Comparison of ENCODE assay signal across 9 cellular contexts in genomic region chr1:162056043-162056442, GRCh38. TPM values are rescaled to one million over a fixed set of nuclear protein-coding genes. Genes with fewer than 3 reads are reported as not detected.
A peak's percentile ranks its signal among the peaks of the same experiment; 100 is the strongest.
DNase-seq lines count a peak whose midpoint lies in the region; ATAC-seq, FAIRE-seq and TF ChIP-seq lines count a peak whose summit lies in the region.
"Had no signal": no experiment of that assay in that cellular context is flagged by ENCODE, and none has a peak within 500 bp of the region (broad histone marks: within the 10 kb centered on the region; RNA-seq: fewer than 3 reads in every experiment).

No MANE protein-coding gene starts in this region.

- no peak overlapping the region for H2AFZ ChIP-seq in HepG2 (ENCODE audit: low read length)

- H3K27ac ChIP-seq in HepG2 (ENCODE audit: extremely low read length, insufficient read depth, low read length): no peak overlapping the region

- CTCF ChIA-PET in activated B cell treated with CpG ODN at 0.5 μM for 24 hours (lab: Charles Lee) (interaction anchor here (0.5 to 1.5 kb wide), 6 partner anchors 14 to 557 kb away, joined by 3 to 17 read pairs (median 3); no protein-coding TSS in a partner anchor), HepG2 (lab: Yijun Ruan, JAX; ENCODE audit: low intra/inter-chr PET ratio, low total read pairs) (interaction anchor here (0.8 to 3.3 kb wide), 5 partner anchors 157 to 336 kb away, joined by 3 to 37 read pairs (median 4); no protein-coding TSS in a partner anchor)

- ATAC-seq in HG02870 (IDR thresholded peaks at IDR 0.05; ENCODE audit: unreplicated experiment) (peak; percentile 65), activated B cell treated with CpG ODN at 0.5 μM for 24 hours (ENCODE audit: low read depth) (peak; percentile 64), HepG2 (peak; percentile 98), GM21515 (IDR thresholded peaks at IDR 0.05; ENCODE audit: unreplicated experiment) (no peak)
- ATAC-seq in stimulated activated naive B cell treated with anti-CD40 and anti-IgM and Interleukin-4, amounts not matched to agents 10 μg/mL and 1 μg/mL and 100 μg/mL, for 72 hours (replicated peaks): peak; percentile 88 to 91

- WGBS in HepG2 (ENCODE audit: low lambda C conversion rate): 71% methylated on average over 1 of the region's 3 CpGs

- in situ Hi-C loops in HepG2 (cut with HindIII; ENCODE audit: extremely low pct_ligation_motif_present, low pct_unique_long_range_greater_than_20kb): loop anchor here (5.0 kb wide), 3 partner anchors 91 to 336 kb away; no protein-coding TSS in a partner anchor

- H4K20me1 ChIP-seq in HepG2 (ENCODE audit: insufficient read depth, low read length): no peaks in the 10 kb centered on the region

- no peak overlapping the region for H3K9ac ChIP-seq in HepG2 (ENCODE audit: insufficient read depth, low read depth, low read length)

- no peak for TF ChIP-seq EP300 in HepG2 (IDR thresholded peaks at IDR 0.05; ENCODE audit: low read depth in 2 of 2, low read length in 2 of 2)
- no peak for TF ChIP-seq EP300 in HepG2 (CRISPR knock-in tag; IDR thresholded peaks at IDR 0.05; ENCODE audit: borderline replicate concordance)

- peaks cover 16% of the 10 kb centered on the region for H3K4me1 ChIP-seq in HepG2 (ENCODE audit: insufficient read depth, low read length)

- peak; percentile 14 for DNase-seq in GF-D8 (lab: John Stamatoyannopoulos, UW)
- DNase-seq in NCI-H2227 treated with DMSO at 0.1 percent for 48 hours (lab: John Stamatoyannopoulos, UW): peak; percentile 70
- no peak for DNase-seq in activated B cell treated with CpG ODN at 0.5 μM for 24 hours
- DNase-seq in dedifferentiated amniotic fluid mesenchymal stem cell (ENCODE audit: extremely low spot score): peak; percentile 69
- peak; percentile 70 for DNase-seq in HepG2 (ENCODE audit: low spot score)
- DNase-seq in stimulated activated naive B cell treated with anti-CD40 and anti-IgM and Interleukin-4, amounts not matched to agents 10 μg/mL and 1 μg/mL and 100 μg/mL, for 72 hours: peak; percentile 28

- TF ChIP-seq CTCF in activated B cell treated with CpG ODN at 0.5 μM for 24 hours (IDR thresholded peaks at IDR 0.05) (no peak), HepG2 (CRISPR knock-in tag; IDR thresholded peaks at IDR 0.05) (peak; percentile 96)

- no peaks in the 10 kb centered on the region for H3K36me3 Mint-ChIP-seq in activated B cell treated with CpG ODN at 0.5 μM for 24 hours (ENCODE audit: low read depth)
- no peaks in the 10 kb centered on the region for H3K36me3 Mint-ChIP-seq in stimulated activated naive B cell treated with anti-CD40 and anti-IgM and Interleukin-4, amounts not matched to agents 10 μg/mL and 1 μg/mL and 100 μg/mL, for 72 hours
- H3K36me3 Mint-ChIP-seq: activated naive CD4-positive, alpha-beta T cell treated with anti-CD3 and anti-CD28 coated beads, Interleukin-2, amount 50 U/mL, for 24 hours had no signal

- H3K9me3 Mint-ChIP-seq in activated B cell treated with CpG ODN at 0.5 μM for 24 hours: no peaks in the 10 kb centered on the region
- peaks cover 0 to 3% of the 10 kb centered on the region in 2 donors for H3K9me3 Mint-ChIP-seq in stimulated activated naive B cell treated with anti-CD40 and anti-IgM and Interleukin-4, amounts not matched to agents 10 μg/mL and 1 μg/mL and 100 μg/mL, for 72 hours
- H3K9me3 Mint-ChIP-seq: activated naive CD4-positive, alpha-beta T cell treated with anti-CD3 and anti-CD28 coated beads, Interleukin-2, amount 50 U/mL, for 24 hours had no signal

- H3K36me3 ChIP-seq in HepG2 (replicated peaks in 1 of 2; ENCODE audit: control insufficient read depth in 1 of 2, insufficient read depth in 2 of 2, low read length in 2 of 2): no peaks in the 10 kb centered on the region

- FAIRE-seq in HepG2 (lab: Jason Lieb, UNC): peak; percentile 86

- no peaks in the 10 kb centered on the region for H3K27me3 ChIP-seq in HepG2 (ENCODE audit: control insufficient read depth in 1 of 2, insufficient read depth in 2 of 2, low read length in 2 of 2)

- H3K79me2 ChIP-seq in HepG2 (ENCODE audit: insufficient read depth, low read length): no peaks in the 10 kb centered on the region

- H3K4me3 ChIP-seq in HepG2 (replicated peaks in 1 of 3; ENCODE audit: insufficient read depth in 1 of 3, low read depth in 2 of 3, low read length in 3 of 3): no peak overlapping the region

- H3K4me1 Mint-ChIP-seq in activated B cell treated with CpG ODN at 0.5 μM for 24 hours: no peaks in the 10 kb centered on the region
- H3K4me1 Mint-ChIP-seq in stimulated activated naive B cell treated with anti-CD40 and anti-IgM and Interleukin-4, amounts not matched to agents 10 μg/mL and 1 μg/mL and 100 μg/mL, for 72 hours: no peaks in the 10 kb centered on the region
- H3K4me1 Mint-ChIP-seq: activated naive CD4-positive, alpha-beta T cell treated with anti-CD3 and anti-CD28 coated beads, Interleukin-2, amount 50 U/mL, for 24 hours had no signal

- BruUV-seq in HepG2 (replicated peaks; lab: Mats Ljungman, UMichigan): no TSS peak

- H3K9me3 ChIP-seq in HepG2 (ENCODE audit: low read length): no peaks in the 10 kb centered on the region

- peak; percentile 96 for TF ChIP-seq RAD21 in HepG2 (CRISPR knock-in tag; IDR thresholded peaks at IDR 0.05)

- intact Hi-C loops in activated B cell treated with CpG ODN at 0.5 μM for 24 hours (cut with micrococcal nuclease): loop anchor here (1.0 to 5.0 kb wide), 4 partner anchors 221 to 791 kb away; no protein-coding TSS in a partner anchor
- intact Hi-C loops in HepG2 (cut with micrococcal nuclease; ENCODE audit: unreplicated experiment): loop anchor here (1.0 to 5.0 kb wide), 5 partner anchors 141 to 571 kb away; partner anchors contain the start of gene UHMK1

- TF ChIP-seq POLR2A in HepG2 (IDR thresholded peaks at IDR 0.05; ENCODE audit: insufficient read depth in 1 of 2, low read depth in 2 of 2, low read length in 2 of 2): no peak

- H3K27ac Mint-ChIP-seq in activated B cell treated with CpG ODN at 0.5 μM for 24 hours: no peak overlapping the region
- H3K27ac Mint-ChIP-seq in stimulated activated naive B cell treated with anti-CD40 and anti-IgM and Interleukin-4, amounts not matched to agents 10 μg/mL and 1 μg/mL and 100 μg/mL, for 72 hours: no peak overlapping the region
- H3K27ac Mint-ChIP-seq: activated naive CD4-positive, alpha-beta T cell treated with anti-CD3 and anti-CD28 coated beads, Interleukin-2, amount 50 U/mL, for 24 hours had no signal

- H3K27me3 Mint-ChIP-seq in activated B cell treated with CpG ODN at 0.5 μM for 24 hours: peaks cover 24% of the 10 kb centered on the region
- peaks cover 21% of the 10 kb centered on the region in 2 donors for H3K27me3 Mint-ChIP-seq in stimulated activated naive B cell treated with anti-CD40 and anti-IgM and Interleukin-4, amounts not matched to agents 10 μg/mL and 1 μg/mL and 100 μg/mL, for 72 hours
- H3K27me3 Mint-ChIP-seq: activated naive CD4-positive, alpha-beta T cell treated with anti-CD3 and anti-CD28 coated beads, Interleukin-2, amount 50 U/mL, for 24 hours had no signal

- no peak overlapping the region for H3K4me3 Mint-ChIP-seq in activated B cell treated with CpG ODN at 0.5 μM for 24 hours
- no peak overlapping the region for H3K4me3 Mint-ChIP-seq in stimulated activated naive B cell treated with anti-CD40 and anti-IgM and Interleukin-4, amounts not matched to agents 10 μg/mL and 1 μg/mL and 100 μg/mL, for 72 hours
- H3K4me3 Mint-ChIP-seq: activated naive CD4-positive, alpha-beta T cell treated with anti-CD3 and anti-CD28 coated beads, Interleukin-2, amount 50 U/mL, for 24 hours had no signal

- POLR2A ChIA-PET in activated B cell treated with CpG ODN at 0.5 μM for 24 hours (lab: Charles Lee) (no interaction called here), HepG2 (lab: Yijun Ruan, JAX) (interaction anchor here (1.0 to 1.2 kb wide), 2 partner anchors 13 to 220 kb away, joined by 4 read pairs; no protein-coding TSS in a partner anchor)

- H3K4me2 ChIP-seq in HepG2 (ENCODE audit: low read depth, low read length): no peak overlapping the region; the same call in 1 of the 2 replicates

RNA-seq across cellular contexts. Expression of gene NOS1AP, which starts 13.4 kb away (rescaled TPM):
- total RNA-seq in activated B cell treated with CpG ODN at 0.5 μM for 24 hours: not detected in 2 replicates
- total RNA-seq in HepG2 (2016; rRNA removed; fragmentation: Illumina TruSeq; extraction: Trizol): 2.5 and 3.3 TPM in 2 replicates
- total RNA-seq in HepG2 (2016; cell fraction: cytosol; rRNA removed; fragmentation: Illumina TruSeq; extraction: Trizol; ENCODE audit: low read depth): 0.44 and 0.71 TPM in 2 replicates
- 2.0 and 3.2 TPM in 2 replicates for total RNA-seq in HepG2 (2016; cell fraction: insoluble cytoplasmic fraction; rRNA removed; fragmentation: Illumina TruSeq; extraction: Trizol)
- 1.0 and 1.1 TPM in 2 replicates for total RNA-seq in HepG2 (2016; cell fraction: membrane; rRNA removed; fragmentation: Illumina TruSeq; extraction: Trizol)
- 6.2 and 8.0 TPM in 2 replicates for total RNA-seq in HepG2 (2016; cell fraction: nucleus; rRNA removed; fragmentation: Illumina TruSeq; extraction: Trizol)
- polyA plus RNA-seq in HepG2 (2011; rRNA removed): 1.9 and 2.0 TPM in 2 replicates
- polyA plus RNA-seq in HepG2 (2011; cell fraction: cytosol; rRNA removed): 0.64 and 0.76 TPM in 2 replicates
- 10.0 and 12.0 TPM in 2 replicates for polyA plus RNA-seq in HepG2 (2011; cell fraction: nucleus; rRNA removed)
- polyA plus RNA-seq in HepG2 (2012): 3.3 and 4.1 TPM in 2 replicates
- polyA plus RNA-seq in HepG2 (2016; cell fraction: cytosol; fragmentation: Illumina TruSeq; extraction: Trizol; ENCODE audit: low read depth): 0.06 and 0.09 TPM in 2 replicates
- polyA plus RNA-seq in HepG2 (2016; cell fraction: insoluble cytoplasmic fraction; fragmentation: Illumina TruSeq; extraction: Trizol; ENCODE audit: low read depth): 1.3 and 2.6 TPM in 2 replicates
- polyA plus RNA-seq in HepG2 (2016; cell fraction: membrane; fragmentation: Illumina TruSeq; extraction: Trizol; ENCODE audit: low read depth): 0.14 and 0.41 TPM in 2 replicates
- polyA plus RNA-seq in HepG2 (2016; cell fraction: nucleus; fragmentation: Illumina TruSeq; extraction: Trizol; ENCODE audit: insufficient read depth, low read depth): 5.9 and 7.5 TPM in 2 replicates
- 8.3 and 12.9 TPM in 2 replicates for polyA minus RNA-seq in HepG2 (2011; rRNA and poly(A)+ RNA removed; ENCODE audit: low replicate concordance)
- polyA minus RNA-seq in HepG2 (2011; cell fraction: cytosol; rRNA and poly(A)+ RNA removed): 3.6 and 3.8 TPM in 2 replicates
- 23.2 and 23.6 TPM in 2 replicates for polyA minus RNA-seq in HepG2 (2011; cell fraction: nucleus; rRNA and poly(A)+ RNA removed)

RNA-seq across cellular contexts. Expression of gene OLFML2B, which starts 32.4 kb away (rescaled TPM):
- total RNA-seq in activated B cell treated with CpG ODN at 0.5 μM for 24 hours (not detected in 2 replicates), HepG2 (2016; rRNA removed; fragmentation: Illumina TruSeq; extraction: Trizol) (not detected in 2 replicates)
- total RNA-seq in HepG2 (2016; cell fraction: cytosol; rRNA removed; fragmentation: Illumina TruSeq; extraction: Trizol; ENCODE audit: low read depth): not detected in 2 replicates
- total RNA-seq in HepG2 (2016; cell fraction: insoluble cytoplasmic fraction; rRNA removed; fragmentation: Illumina TruSeq; extraction: Trizol): not detected in 2 replicates
- total RNA-seq in HepG2 (2016; cell fraction: membrane; rRNA removed; fragmentation: Illumina TruSeq; extraction: Trizol): not detected in 2 replicates
- total RNA-seq in HepG2 (2016; cell fraction: nucleus; rRNA removed; fragmentation: Illumina TruSeq; extraction: Trizol): not detected in 2 replicates
- polyA plus RNA-seq in HepG2 (2011; rRNA removed): not detected in 2 replicates
- polyA plus RNA-seq in HepG2 (2011; cell fraction: cytosol; rRNA removed): not detected in 2 replicates
- not detected in 2 replicates for polyA plus RNA-seq in HepG2 (2011; cell fraction: nucleus; rRNA removed)
- polyA plus RNA-seq in HepG2 (2012): not detected in 2 replicates
- polyA plus RNA-seq in HepG2 (2016; cell fraction: cytosol; fragmentation: Illumina TruSeq; extraction: Trizol; ENCODE audit: low read depth): not detected in 2 replicates
- polyA plus RNA-seq in HepG2 (2016; cell fraction: insoluble cytoplasmic fraction; fragmentation: Illumina TruSeq; extraction: Trizol; ENCODE audit: low read depth): not detected in 2 replicates
- polyA plus RNA-seq in HepG2 (2016; cell fraction: membrane; fragmentation: Illumina TruSeq; extraction: Trizol; ENCODE audit: low read depth): not detected in 2 replicates
- polyA plus RNA-seq in HepG2 (2016; cell fraction: nucleus; fragmentation: Illumina TruSeq; extraction: Trizol; ENCODE audit: insufficient read depth, low read depth): not detected in 2 replicates
- 0.05 TPM in 1 of 2 replicates, not detected in the other for polyA minus RNA-seq in HepG2 (2011; rRNA and poly(A)+ RNA removed; ENCODE audit: low replicate concordance)
- not detected in 2 replicates for polyA minus RNA-seq in HepG2 (2011; cell fraction: cytosol; rRNA and poly(A)+ RNA removed)
- not detected in 2 replicates for polyA minus RNA-seq in HepG2 (2011; cell fraction: nucleus; rRNA and poly(A)+ RNA removed)
